In the genomic region with DNA sequence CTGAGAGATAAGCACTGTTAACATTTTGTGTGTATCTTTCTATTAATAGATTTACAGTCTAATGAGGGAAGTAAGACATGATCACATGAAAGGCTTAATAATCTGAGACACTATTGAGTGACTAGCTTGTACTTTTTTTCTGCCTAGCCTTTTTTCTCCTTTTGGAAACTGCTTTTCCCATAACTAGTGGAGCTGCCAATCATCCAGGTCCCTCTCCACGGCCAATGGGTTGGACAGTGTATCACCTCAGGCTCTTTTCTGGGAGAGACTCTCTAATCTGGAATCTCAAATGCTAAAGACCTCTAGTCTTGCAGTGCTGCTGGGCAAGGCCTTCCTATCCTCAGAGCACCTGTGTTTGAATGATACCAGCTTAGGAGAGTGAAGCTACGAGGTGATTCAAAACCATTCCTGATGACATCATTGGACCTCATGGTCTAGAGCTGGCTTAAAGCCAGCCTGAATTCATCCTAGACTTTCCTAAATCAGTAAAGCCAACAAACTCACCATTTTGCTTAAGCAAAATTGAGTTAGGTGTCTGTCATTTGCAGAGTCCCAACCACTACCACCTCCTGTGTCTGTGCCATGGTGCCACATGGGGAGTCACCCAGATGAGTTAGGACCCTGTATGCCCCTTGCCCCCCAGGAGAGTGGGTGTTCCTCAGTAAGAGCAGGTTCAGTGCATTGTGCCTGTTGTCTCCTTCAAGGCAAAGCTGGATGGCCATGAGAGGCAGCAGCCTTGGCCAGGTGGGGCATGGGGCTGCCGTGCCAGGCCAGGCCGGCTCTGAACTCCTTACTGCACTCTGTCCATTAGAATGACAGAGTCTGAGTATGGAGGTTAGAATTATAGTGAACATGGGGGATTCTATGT, we compare ENCODE assay signal across 17 cellular contexts.
DNase-seq lines count a peak whose midpoint lies in the region; ATAC-seq and TF ChIP-seq lines count a peak whose summit lies in the region.
"Had no signal": no experiment of that assay in that cellular context is flagged by ENCODE, and none has a peak within 500 bp of the region (broad histone marks: within the 10 kb centered on the region; RNA-seq: fewer than 3 reads in every experiment).

No MANE protein-coding gene starts in this region.

- peak overlapping the region; percentile 83 to 98 (median 95) for H3K4me2 ChIP-seq in BLaER1 treated with 17β-estradiol and CSF1 and Interleukin-3, amounts not matched to agents 10 nM and 100 nM

- peak overlapping the region; percentile 26 to 97 (median 91); a peak in 21 of 22 replicates for H3K27ac ChIP-seq in BLaER1 treated with 17β-estradiol and CSF1 and Interleukin-3, amounts not matched to agents 10 nM and 100 nM
- H3K27ac ChIP-seq in HEK293 (ENCODE audit: extremely low read depth, low read depth, low read length), result no peak overlapping the region
- peak overlapping the region; percentile 66 to 82 for H3K27ac ChIP-seq in ascending aorta

- CTCF ChIA-PET in HEK293 (lab: Yijun Ruan, JAX), result interaction anchor here (0.5 to 1.0 kb wide), 4 partner anchors 44 to 155 kb away, joined by 3 to 7 read pairs (median 4); no protein-coding TSS in a partner anchor

- H3K4me3 ChIP-seq in BLaER1 treated with 17β-estradiol and CSF1 and Interleukin-3, amounts not matched to agents 10 nM and 100 nM, result peak overlapping the region in 8 of 10 experiments; percentile 54 to 80 (median 71); a peak in 16 of 20 replicates
- H3K4me3 ChIP-seq in HEK293 (ENCODE audit: low read depth, low read length) (no peak overlapping the region), ascending aorta (no peak overlapping the region)

- DNase-seq in ascending aorta (ENCODE audit: low spot score in 2 of 2) (no peak), kidney tubule cell (ENCODE audit: low spot score) (peak; percentile 6), NCI-H146 (lab: John Stamatoyannopoulos, UW) (no peak), AG20443 (ENCODE audit: low spot score) (no peak)
- DNase-seq: activated CD4-positive, alpha-beta memory T cell treated with anti-CD3 and anti-CD28 coated beads for 36 hours; activated naive CD4-positive, alpha-beta T cell; activated T-cell treated with anti-CD3 and anti-CD28 coated beads, Interleukin-2, amount 50 U/mL, for 1 hour; Calu3; H9; naive thymus-derived CD4-positive, alpha-beta T cell; stimulated activated CD4-positive, alpha-beta T cell treated with anti-CD3 and anti-CD28 coated beads, Interleukin-1b, Interleukin-23, amount 100 ng/mL, for 48 hours; stimulated activated naive CD4-positive, alpha-beta T cell; trophoblast cell had no signal

- peaks cover 42 to 81% (median 50%) of the 10 kb centered on the region in 10 experiments for H3K4me1 ChIP-seq in BLaER1 treated with 17β-estradiol and CSF1 and Interleukin-3, amounts not matched to agents 10 nM and 100 nM
- H3K4me1 ChIP-seq in HEK293 (ENCODE audit: control insufficient read depth, insufficient read depth, low read length) (peaks cover 16% of the 10 kb centered on the region), ascending aorta (peaks cover 3 to 28% of the 10 kb centered on the region in 2 donors)

- POLR2A ChIA-PET in HEK293 (lab: Yijun Ruan, JAX), result interaction anchor here (0.5 to 1.1 kb wide), 2 partner anchors 9 to 741 kb away, joined by 3 read pairs; no protein-coding TSS in a partner anchor

- peaks cover 0 to 23% (median 5%) of the 10 kb centered on the region in 11 experiments; a peak in 9 of 22 replicates for H4K20me1 ChIP-seq in BLaER1 treated with 17β-estradiol and CSF1 and Interleukin-3, amounts not matched to agents 10 nM and 100 nM

- TF ChIP-seq CTCF in HEK293 (tag by site-specific recombination; IDR thresholded peaks at IDR 0.05) (no peak), ascending aorta (IDR thresholded peaks at IDR 0.05) (no peak)

- H3K36me3 ChIP-seq in BLaER1 treated with 17β-estradiol and CSF1 and Interleukin-3, amounts not matched to agents 10 nM and 100 nM, result peaks cover 0 to 9% (median 0%) of the 10 kb centered on the region in 11 experiments; a peak in 3 of 22 replicates
- H3K36me3 ChIP-seq in HEK293 (ENCODE audit: control insufficient read depth in 2 of 2, insufficient read depth in 1 of 2, low read length in 2 of 2), result peaks cover 0 to 2% of the 10 kb centered on the region in 2 experiments; a peak in 1 of 3 replicates
- no peaks in the 10 kb centered on the region for H3K36me3 ChIP-seq in ascending aorta

- intact Hi-C loops in ascending aorta (cut with DNase I), result no loop called here

- ATAC-seq in GM21737 (IDR thresholded peaks at IDR 0.05; ENCODE audit: unreplicated experiment), result no peak
- ATAC-seq in HG02588 (IDR thresholded peaks at IDR 0.05; ENCODE audit: unreplicated experiment), result no peak

- H3K9ac ChIP-seq in BLaER1 treated with 17β-estradiol and CSF1 and Interleukin-3, amounts not matched to agents 10 nM and 100 nM, result peak overlapping the region in 10 of 11 experiments; percentile 5 to 91 (median 85); a peak in 18 of 22 replicates

- H3K9me3 ChIP-seq in BLaER1 treated with 17β-estradiol and CSF1 and Interleukin-3, amounts not matched to agents 10 nM and 100 nM (replicated peaks in 1 of 11), result peaks cover 0 to 16% (median 4%) of the 10 kb centered on the region in 11 experiments; a peak in 8 of 22 replicates
- no peaks in the 10 kb centered on the region for H3K9me3 ChIP-seq in HEK293 (ENCODE audit: control insufficient read depth, insufficient read depth, low read depth, low read length)
- no peaks in the 10 kb centered on the region for H3K9me3 ChIP-seq in ascending aorta

- no peaks in the 10 kb centered on the region for H3K27me3 ChIP-seq in BLaER1 treated with 17β-estradiol and CSF1 and Interleukin-3, amounts not matched to agents 10 nM and 100 nM
- no peaks in the 10 kb centered on the region for H3K27me3 ChIP-seq in ascending aorta

TF ChIP-seq in HEK293, 187 proteins besides CTCF, POLR2A, EP300 and RAD21 (continues in another document):
- no peak for TF ChIP-seq ZNF701 (tag by site-specific recombination; IDR thresholded peaks at IDR 0.05)
- TF ChIP-seq, protein P1, sequence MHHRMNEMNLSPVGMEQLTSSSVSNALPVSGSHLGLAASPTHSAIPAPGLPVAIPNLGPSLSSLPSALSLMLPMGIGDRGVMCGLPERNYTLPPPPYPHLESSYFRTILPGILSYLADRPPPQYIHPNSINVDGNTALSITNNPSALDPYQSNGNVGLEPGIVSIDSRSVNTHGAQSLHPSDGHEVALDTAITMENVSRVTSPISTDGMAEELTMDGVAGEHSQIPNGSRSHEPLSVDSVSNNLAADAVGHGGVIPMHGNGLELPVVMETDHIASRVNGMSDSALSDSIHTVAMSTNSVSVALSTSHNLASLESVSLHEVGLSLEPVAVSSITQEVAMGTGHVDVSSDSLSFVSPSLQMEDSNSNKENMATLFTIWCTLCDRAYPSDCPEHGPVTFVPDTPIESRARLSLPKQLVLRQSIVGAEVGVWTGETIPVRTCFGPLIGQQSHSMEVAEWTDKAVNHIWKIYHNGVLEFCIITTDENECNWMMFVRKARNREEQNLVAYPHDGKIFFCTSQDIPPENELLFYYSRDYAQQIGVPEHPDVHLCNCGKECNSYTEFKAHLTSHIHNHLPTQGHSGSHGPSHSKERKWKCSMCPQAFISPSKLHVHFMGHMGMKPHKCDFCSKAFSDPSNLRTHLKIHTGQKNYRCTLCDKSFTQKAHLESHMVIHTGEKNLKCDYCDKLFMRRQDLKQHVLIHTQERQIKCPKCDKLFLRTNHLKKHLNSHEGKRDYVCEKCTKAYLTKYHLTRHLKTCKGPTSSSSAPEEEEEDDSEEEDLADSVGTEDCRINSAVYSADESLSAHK (tag by site-specific recombination; IDR thresholded peaks at IDR 0.05), result no peak
- no peak for TF ChIP-seq OVOL3 (tag by site-specific recombination; IDR thresholded peaks at IDR 0.05)
- peak; percentile 41; the same call in 1 of the 2 replicates for TF ChIP-seq ZEB2 (tag by site-specific recombination; IDR thresholded peaks at IDR 0.05)
- no peak for TF ChIP-seq SP3 (tag by site-specific recombination; IDR thresholded peaks at IDR 0.05)
- no peak for TF ChIP-seq GLI4 (tag by site-specific recombination; IDR thresholded peaks at IDR 0.05)
- TF ChIP-seq ZNF626 (tag by site-specific recombination; IDR thresholded peaks at IDR 0.05), result no peak
- TF ChIP-seq, protein P2, sequence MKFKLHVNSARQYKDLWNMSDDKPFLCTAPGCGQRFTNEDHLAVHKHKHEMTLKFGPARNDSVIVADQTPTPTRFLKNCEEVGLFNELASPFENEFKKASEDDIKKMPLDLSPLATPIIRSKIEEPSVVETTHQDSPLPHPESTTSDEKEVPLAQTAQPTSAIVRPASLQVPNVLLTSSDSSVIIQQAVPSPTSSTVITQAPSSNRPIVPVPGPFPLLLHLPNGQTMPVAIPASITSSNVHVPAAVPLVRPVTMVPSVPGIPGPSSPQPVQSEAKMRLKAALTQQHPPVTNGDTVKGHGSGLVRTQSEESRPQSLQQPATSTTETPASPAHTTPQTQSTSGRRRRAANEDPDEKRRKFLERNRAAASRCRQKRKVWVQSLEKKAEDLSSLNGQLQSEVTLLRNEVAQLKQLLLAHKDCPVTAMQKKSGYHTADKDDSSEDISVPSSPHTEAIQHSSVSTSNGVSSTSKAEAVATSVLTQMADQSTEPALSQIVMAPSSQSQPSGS (tag by site-specific recombination; IDR thresholded peaks at IDR 0.05; ENCODE audit: low read depth), result peak; percentile 95
- TF ChIP-seq, protein P3, sequence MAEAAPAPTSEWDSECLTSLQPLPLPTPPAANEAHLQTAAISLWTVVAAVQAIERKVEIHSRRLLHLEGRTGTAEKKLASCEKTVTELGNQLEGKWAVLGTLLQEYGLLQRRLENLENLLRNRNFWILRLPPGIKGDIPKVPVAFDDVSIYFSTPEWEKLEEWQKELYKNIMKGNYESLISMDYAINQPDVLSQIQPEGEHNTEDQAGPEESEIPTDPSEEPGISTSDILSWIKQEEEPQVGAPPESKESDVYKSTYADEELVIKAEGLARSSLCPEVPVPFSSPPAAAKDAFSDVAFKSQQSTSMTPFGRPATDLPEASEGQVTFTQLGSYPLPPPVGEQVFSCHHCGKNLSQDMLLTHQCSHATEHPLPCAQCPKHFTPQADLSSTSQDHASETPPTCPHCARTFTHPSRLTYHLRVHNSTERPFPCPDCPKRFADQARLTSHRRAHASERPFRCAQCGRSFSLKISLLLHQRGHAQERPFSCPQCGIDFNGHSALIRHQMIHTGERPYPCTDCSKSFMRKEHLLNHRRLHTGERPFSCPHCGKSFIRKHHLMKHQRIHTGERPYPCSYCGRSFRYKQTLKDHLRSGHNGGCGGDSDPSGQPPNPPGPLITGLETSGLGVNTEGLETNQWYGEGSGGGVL (tag by site-specific recombination; IDR thresholded peaks at IDR 0.05), result no peak
- TF ChIP-seq, protein P4, sequence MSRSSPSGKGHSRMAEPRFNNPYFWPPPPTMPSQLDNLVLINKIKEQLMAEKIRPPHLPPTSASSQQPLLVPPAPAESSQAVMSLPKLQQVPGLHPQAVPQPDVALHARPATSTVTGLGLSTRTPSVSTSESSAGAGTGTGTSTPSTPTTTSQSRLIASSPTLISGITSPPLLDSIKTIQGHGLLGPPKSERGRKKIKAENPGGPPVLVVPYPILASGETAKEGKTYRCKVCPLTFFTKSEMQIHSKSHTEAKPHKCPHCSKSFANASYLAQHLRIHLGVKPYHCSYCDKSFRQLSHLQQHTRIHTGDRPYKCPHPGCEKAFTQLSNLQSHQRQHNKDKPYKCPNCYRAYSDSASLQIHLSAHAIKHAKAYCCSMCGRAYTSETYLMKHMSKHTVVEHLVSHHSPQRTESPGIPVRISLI (tag by site-specific recombination; IDR thresholded peaks at IDR 0.05), result no peak

Comparison
In these comparisons a context has a peak if more than half of its experiments do, and no peak if none do; other contexts are left out.
1. H3K4me3 ChIP-seq: peak in BLaER1 treated with 17β-estradiol and CSF1 and Interleukin-3, amounts not matched to agents 10 nM and 100 nM (8 of 10); none in HEK293 (single experiment) and ascending aorta (0 of 2).